ENCODE assay signal across 1 cellular context in the genomic region with DNA sequence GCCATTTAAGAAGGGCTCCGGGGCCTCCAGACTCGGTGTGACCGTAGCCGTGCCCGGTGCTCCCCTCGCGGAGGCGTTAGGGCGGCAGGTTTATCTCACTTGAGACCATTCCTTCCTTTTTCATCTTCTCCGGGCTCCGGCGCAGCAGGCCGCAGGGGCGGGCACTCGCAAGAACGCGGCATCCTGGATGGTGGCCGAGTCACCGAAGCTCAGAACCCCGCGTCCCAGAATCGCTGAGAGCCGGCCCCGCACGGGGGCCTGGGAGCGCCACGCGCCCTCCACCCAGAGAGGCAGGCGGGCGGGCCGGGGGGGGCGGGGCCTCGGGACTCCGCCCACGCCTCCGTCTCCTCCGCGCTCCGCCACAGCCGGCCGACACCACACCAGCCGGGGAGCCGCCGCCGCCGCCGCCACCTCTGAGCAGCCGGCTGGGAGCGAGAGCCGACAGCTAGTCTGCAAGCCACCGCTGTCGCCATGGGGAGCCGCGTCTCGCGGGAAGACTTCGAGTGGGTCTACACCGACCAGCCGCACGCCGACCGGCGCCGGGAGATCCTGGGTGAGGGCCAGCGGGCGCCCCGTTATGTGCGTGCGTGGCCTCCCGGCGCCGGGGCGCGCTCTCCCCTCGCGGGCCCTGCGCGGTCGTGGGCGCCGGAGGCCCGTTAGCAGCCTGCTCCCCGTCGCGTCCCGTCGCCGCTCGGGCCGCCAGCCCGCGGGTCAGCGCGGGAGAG.
TF ChIP-seq lines count a peak whose summit lies in the region.

A gene (plus strand): TSS at position 375 of the 725 bp plus-strand sequence. CDS start 97 bp downstream, at position 472.

TF ChIP-seq in GM12878, 131 proteins besides CTCF, POLR2A, EP300 and RAD21 (continued from another document):
- TF ChIP-seq, protein P1, sequence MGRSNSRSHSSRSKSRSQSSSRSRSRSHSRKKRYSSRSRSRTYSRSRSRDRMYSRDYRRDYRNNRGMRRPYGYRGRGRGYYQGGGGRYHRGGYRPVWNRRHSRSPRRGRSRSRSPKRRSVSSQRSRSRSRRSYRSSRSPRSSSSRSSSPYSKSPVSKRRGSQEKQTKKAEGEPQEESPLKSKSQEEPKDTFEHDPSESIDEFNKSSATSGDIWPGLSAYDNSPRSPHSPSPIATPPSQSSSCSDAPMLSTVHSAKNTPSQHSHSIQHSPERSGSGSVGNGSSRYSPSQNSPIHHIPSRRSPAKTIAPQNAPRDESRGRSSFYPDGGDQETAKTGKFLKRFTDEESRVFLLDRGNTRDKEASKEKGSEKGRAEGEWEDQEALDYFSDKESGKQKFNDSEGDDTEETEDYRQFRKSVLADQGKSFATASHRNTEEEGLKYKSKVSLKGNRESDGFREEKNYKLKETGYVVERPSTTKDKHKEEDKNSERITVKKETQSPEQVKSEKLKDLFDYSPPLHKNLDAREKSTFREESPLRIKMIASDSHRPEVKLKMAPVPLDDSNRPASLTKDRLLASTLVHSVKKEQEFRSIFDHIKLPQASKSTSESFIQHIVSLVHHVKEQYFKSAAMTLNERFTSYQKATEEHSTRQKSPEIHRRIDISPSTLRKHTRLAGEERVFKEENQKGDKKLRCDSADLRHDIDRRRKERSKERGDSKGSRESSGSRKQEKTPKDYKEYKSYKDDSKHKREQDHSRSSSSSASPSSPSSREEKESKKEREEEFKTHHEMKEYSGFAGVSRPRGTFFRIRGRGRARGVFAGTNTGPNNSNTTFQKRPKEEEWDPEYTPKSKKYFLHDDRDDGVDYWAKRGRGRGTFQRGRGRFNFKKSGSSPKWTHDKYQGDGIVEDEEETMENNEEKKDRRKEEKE (IDR thresholded peaks at IDR 0.05) = peak; percentile 62; the same call in 1 of the 2 replicates
- TF ChIP-seq IRF4 (IDR thresholded peaks at IDR 0.05; ENCODE audit: low read depth, low read length) (no peak), CHD1 (IDR thresholded peaks at IDR 0.05; ENCODE audit: low read depth, low read length) (0 out of 2 replicates have a peak, but pooled peaks have one; percentile 64), EED (IDR thresholded peaks at IDR 0.05; ENCODE audit: low read depth) (peak; percentile 25; the same call in 1 of the 2 replicates), KLF5 (IDR thresholded peaks at IDR 0.05; ENCODE audit: partially characterized antibody) (peak; percentile 64), RBBP5 (conservative IDR thresholded peaks at IDR 0.05) (no peak), CBX5 (IDR thresholded peaks at IDR 0.05; ENCODE audit: low read depth) (no peak), BCL11A (IDR thresholded peaks at IDR 0.05; ENCODE audit: low read depth, low read length) (0 out of 2 replicates have a peak, but pooled peaks have one; percentile 7), ZNF207 (IDR thresholded peaks at IDR 0.05; ENCODE audit: borderline replicate concordance) (peak; percentile 81)
- TF ChIP-seq, protein P2, sequence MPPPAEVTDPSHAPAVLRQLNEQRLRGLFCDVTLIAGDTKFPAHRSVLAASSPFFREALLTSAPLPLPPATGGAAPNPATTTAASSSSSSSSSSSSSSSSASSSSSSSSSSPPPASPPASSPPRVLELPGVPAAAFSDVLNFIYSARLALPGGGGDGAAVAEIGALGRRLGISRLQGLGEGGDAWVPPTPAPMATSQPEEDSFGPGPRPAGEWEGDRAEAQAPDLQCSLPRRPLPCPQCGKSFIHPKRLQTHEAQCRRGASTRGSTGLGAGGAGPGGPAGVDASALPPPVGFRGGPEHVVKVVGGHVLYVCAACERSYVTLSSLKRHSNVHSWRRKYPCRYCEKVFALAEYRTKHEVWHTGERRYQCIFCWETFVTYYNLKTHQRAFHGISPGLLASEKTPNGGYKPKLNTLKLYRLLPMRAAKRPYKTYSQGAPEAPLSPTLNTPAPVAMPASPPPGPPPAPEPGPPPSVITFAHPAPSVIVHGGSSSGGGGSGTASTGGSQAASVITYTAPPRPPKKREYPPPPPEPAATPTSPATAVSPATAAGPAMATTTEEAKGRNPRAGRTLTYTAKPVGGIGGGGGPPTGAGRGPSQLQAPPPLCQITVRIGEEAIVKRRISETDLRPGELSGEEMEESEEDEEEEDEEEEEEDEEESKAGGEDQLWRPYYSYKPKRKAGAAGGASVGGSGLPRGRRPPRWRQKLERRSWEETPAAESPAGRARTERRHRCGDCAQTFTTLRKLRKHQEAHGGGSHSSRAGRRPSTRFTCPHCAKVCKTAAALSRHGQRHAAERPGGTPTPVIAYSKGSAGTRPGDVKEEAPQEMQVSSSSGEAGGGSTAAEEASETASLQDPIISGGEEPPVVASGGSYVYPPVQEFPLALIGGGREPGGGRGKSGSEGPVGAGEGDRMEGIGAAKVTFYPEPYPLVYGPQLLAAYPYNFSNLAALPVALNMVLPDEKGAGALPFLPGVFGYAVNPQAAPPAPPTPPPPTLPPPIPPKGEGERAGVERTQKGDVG (CRISPR knock-in tag; IDR thresholded peaks at IDR 0.05) = no peak
